Comparison of ENCODE assay signal across 8 cellular contexts in genomic region chr10:91220954-91221696, GRCh38. TPM values are rescaled to one million over a fixed set of nuclear protein-coding genes. Genes with fewer than 3 reads are reported as not detected.
DNase-seq lines count a peak whose midpoint lies in the region; ATAC-seq and TF ChIP-seq lines count a peak whose summit lies in the region.

No MANE protein-coding gene starts in this region.

- H3K27me3 Mint-ChIP-seq in endodermal cell (ENCODE audit: insufficient read depth): peaks cover 61% of the 10 kb centered on the region

- no peaks in the 10 kb centered on the region for H3K36me3 Mint-ChIP-seq in endodermal cell (ENCODE audit: low read depth)

- no peak overlapping the region for H3K27ac Mint-ChIP-seq in endodermal cell

- H3K9me3 ChIP-seq in endodermal cell (ENCODE audit: control insufficient read depth, low read length) (no peaks in the 10 kb centered on the region), thoracic aorta (no peaks in the 10 kb centered on the region)

- H4K8ac ChIP-seq in mesendoderm (ENCODE audit: low read depth, low read length): no peak overlapping the region

- H2AK5ac ChIP-seq in mesendoderm (ENCODE audit: low read length): no peak overlapping the region

- TF ChIP-seq CTCF in endodermal cell (conservative IDR thresholded peaks at IDR 0.05) (peak; percentile 20), thoracic aorta (IDR thresholded peaks at IDR 0.05) (no peak)

- no peaks in the 10 kb centered on the region for H3K36me3 ChIP-seq in endodermal cell (ENCODE audit: control insufficient read depth, insufficient read depth, low read length)
- no peaks in the 10 kb centered on the region for H3K36me3 ChIP-seq in mesendoderm (ENCODE audit: control insufficient read depth, insufficient read depth, low read length)
- H3K36me3 ChIP-seq in thoracic aorta: no peaks in the 10 kb centered on the region

- peaks cover 9% of the 10 kb centered on the region for H3K4me1 Mint-ChIP-seq in endodermal cell

- H3K23ac ChIP-seq in mesendoderm (ENCODE audit: low read length): no peak overlapping the region

- no peak overlapping the region for H2BK15ac ChIP-seq in mesendoderm (replicated peaks; ENCODE audit: low read depth)

- peak; percentile 34 for DNase-seq in Ammon's horn (ENCODE audit: low spot score)
- peak; percentile 46 for DNase-seq in SW480 (ENCODE audit: low spot score)
- DNase-seq in endodermal cell: no peak
- peak; percentile 34 for DNase-seq in mesendoderm
- DNase-seq in thoracic aorta (ENCODE audit: low spot score): no peak

- H2BK5ac ChIP-seq in mesendoderm (ENCODE audit: low read length): no peak overlapping the region

- H3K79me2 ChIP-seq in mesendoderm (ENCODE audit: control insufficient read depth, insufficient read depth, low read length): no peaks in the 10 kb centered on the region

- peak; percentile 44 for ATAC-seq in GM18909 (IDR thresholded peaks at IDR 0.05; ENCODE audit: poor library complexity, unreplicated experiment)
- peak; percentile 23 for ATAC-seq in HG03139 (IDR thresholded peaks at IDR 0.05; ENCODE audit: unreplicated experiment)
- ATAC-seq in thoracic aorta (ENCODE audit: insufficient number of reproducible peaks, low FRiP score, low read depth): peak; percentile 7
- ATAC-seq in GM18870 (IDR thresholded peaks at IDR 0.05; ENCODE audit: unreplicated experiment): no peak

- H4K5ac ChIP-seq in mesendoderm (ENCODE audit: low read length): no peak overlapping the region

- H3K4ac ChIP-seq in mesendoderm (ENCODE audit: low read depth, low read length): no peak overlapping the region

- peak overlapping the region; percentile 79 for H3K56ac ChIP-seq in mesendoderm (ENCODE audit: low read length)

- H3K27me3 ChIP-seq in endodermal cell (ENCODE audit: control insufficient read depth, insufficient read depth, low read length, poor library complexity, severe bottlenecking): peaks cover 56% of the 10 kb centered on the region
- peaks cover 11% of the 10 kb centered on the region for H3K27me3 ChIP-seq in mesendoderm (ENCODE audit: insufficient read depth, low read length, poor library complexity)
- H3K27me3 ChIP-seq in thoracic aorta (replicated peaks; ENCODE audit: insufficient read depth): no peaks in the 10 kb centered on the region

- peak overlapping the region; percentile 66 for H3K4me2 ChIP-seq in mesendoderm (ENCODE audit: low read length)

- no peaks in the 10 kb centered on the region for H3K79me1 ChIP-seq in mesendoderm (ENCODE audit: low read length)

- 7 to 18% methylated on average over 11 to 40 of the region's 40 CpGs for WGBS in endodermal cell (ENCODE audit: insufficient coverage in 1 of 2, insufficient read length in 1 of 2), 2 experiments
- no CpG with 5 or more reads among the region's 40 CpGs for WGBS in mesendoderm (ENCODE audit: extremely low coverage, insufficient coverage, low lambda C conversion rate)

- no peak overlapping the region for H2BK120ac ChIP-seq in mesendoderm (ENCODE audit: low read depth, low read length)

- peak overlapping the region; percentile 69 for H3K4me3 Mint-ChIP-seq in endodermal cell

- peak overlapping the region; percentile 91 for H3K18ac ChIP-seq in mesendoderm (ENCODE audit: low read length)

- H3K9ac ChIP-seq in endodermal cell (ENCODE audit: extremely low read depth, low read length, poor library complexity, severe bottlenecking) (peak overlapping the region; percentile 57), mesendoderm (ENCODE audit: low read length) (peak overlapping the region; percentile 61)

- no peaks in the 10 kb centered on the region for H3K4me1 ChIP-seq in endodermal cell (ENCODE audit: control insufficient read depth, insufficient read depth, low read length)
- peaks cover 2% of the 10 kb centered on the region for H3K4me1 ChIP-seq in mesendoderm (ENCODE audit: control insufficient read depth, low read depth, low read length)
- H3K4me1 ChIP-seq in thoracic aorta (ENCODE audit: control insufficient read depth in 1 of 2, low read depth in 2 of 2): peaks cover 29 to 56% of the 10 kb centered on the region in 2 donors

- H3K27ac ChIP-seq in endodermal cell (ENCODE audit: low read depth, low read length) (no peak overlapping the region), mesendoderm (ENCODE audit: low read depth, low read length) (no peak overlapping the region), thoracic aorta (peak overlapping the region; percentile 89 to 94)

- H3K9me3 Mint-ChIP-seq in endodermal cell: no peaks in the 10 kb centered on the region

- peak overlapping the region; percentile 85 for H3K4me3 ChIP-seq in endodermal cell (ENCODE audit: low read length)
- H3K4me3 ChIP-seq in mesendoderm (ENCODE audit: low read length): peak overlapping the region; percentile 28
- peak overlapping the region; percentile 96 for H3K4me3 ChIP-seq in thoracic aorta

RNA-seq across cellular contexts. Expression of gene PCGF5, which starts 0.7 kb away (rescaled TPM):
- 1 to 10 TPM; 6.8 to 9.2 TPM for total RNA-seq in endodermal cell
- polyA plus RNA-seq in endodermal cell (2013, experiment 1 of 2): 16.0 TPM
- polyA plus RNA-seq in endodermal cell (2013, experiment 2 of 2): 16.5 TPM
- 10.6 TPM for polyA plus RNA-seq in mesendoderm (2013, experiment 1 of 2)
- 11.0 TPM for polyA plus RNA-seq in mesendoderm (2013, experiment 2 of 2)
- total RNA-seq in thoracic aorta: 100 to 1,000 TPM; 111 to 175 TPM

Comparison
In these comparisons a context has a peak if more than half of its experiments do, and no peak if none do; other contexts are left out.
1. DNase-seq: peak in Ammon's horn (single experiment), SW480 (single experiment) and mesendoderm (single experiment); none in endodermal cell (single experiment) and thoracic aorta (single experiment).
2. H3K27ac ChIP-seq: peak in thoracic aorta (2 of 2); none in endodermal cell (single experiment) and mesendoderm (single experiment).
3. H3K4me3 ChIP-seq: peak in every context shown above with its lines; median percentile 96 in thoracic aorta; 85 in endodermal cell; 28 in mesendoderm.
4. RNA of gene PCGF5, which starts 0.7 kb away (total RNA-seq): 111 to 175 TPM in thoracic aorta; 6.8 to 9.2 TPM in endodermal cell; every median in the first group is over 10 times any median in the second.